In the genomic region with DNA sequence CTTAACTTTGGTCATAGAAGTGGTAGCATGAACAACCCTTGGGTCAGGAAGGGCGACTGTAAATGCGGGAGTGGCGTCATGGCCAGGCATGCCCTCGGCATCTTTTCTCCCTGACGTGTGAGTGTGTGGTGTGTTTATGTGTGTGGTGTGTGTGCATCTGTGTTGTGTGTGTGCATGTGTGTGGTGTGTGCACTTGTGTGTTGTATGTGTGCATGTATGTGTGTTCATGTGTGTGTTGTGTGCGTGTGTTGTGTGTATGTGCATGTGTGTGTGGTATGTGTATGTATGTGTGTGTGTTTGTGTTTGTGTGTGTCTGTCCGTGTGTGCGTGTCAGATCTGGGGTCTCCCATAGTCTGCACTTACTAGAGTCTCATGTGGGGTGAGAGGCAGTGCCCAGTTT, we compare ENCODE assay signal across 1 cellular context.
A peak's percentile ranks its signal among the peaks of the same experiment; 100 is the strongest.
TF ChIP-seq lines count a peak whose summit lies in the region.

No MANE protein-coding gene starts in this region.

TF ChIP-seq in HEK293, 187 proteins besides CTCF, POLR2A, EP300 and RAD21:
- TF ChIP-seq, protein P1, sequence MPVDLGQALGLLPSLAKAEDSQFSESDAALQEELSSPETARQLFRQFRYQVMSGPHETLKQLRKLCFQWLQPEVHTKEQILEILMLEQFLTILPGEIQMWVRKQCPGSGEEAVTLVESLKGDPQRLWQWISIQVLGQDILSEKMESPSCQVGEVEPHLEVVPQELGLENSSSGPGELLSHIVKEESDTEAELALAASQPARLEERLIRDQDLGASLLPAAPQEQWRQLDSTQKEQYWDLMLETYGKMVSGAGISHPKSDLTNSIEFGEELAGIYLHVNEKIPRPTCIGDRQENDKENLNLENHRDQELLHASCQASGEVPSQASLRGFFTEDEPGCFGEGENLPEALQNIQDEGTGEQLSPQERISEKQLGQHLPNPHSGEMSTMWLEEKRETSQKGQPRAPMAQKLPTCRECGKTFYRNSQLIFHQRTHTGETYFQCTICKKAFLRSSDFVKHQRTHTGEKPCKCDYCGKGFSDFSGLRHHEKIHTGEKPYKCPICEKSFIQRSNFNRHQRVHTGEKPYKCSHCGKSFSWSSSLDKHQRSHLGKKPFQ (tag by site-specific recombination; IDR thresholded peaks at IDR 0.05) = peak; percentile 56; the same call in 1 of the 2 replicates
- TF ChIP-seq, protein P2, sequence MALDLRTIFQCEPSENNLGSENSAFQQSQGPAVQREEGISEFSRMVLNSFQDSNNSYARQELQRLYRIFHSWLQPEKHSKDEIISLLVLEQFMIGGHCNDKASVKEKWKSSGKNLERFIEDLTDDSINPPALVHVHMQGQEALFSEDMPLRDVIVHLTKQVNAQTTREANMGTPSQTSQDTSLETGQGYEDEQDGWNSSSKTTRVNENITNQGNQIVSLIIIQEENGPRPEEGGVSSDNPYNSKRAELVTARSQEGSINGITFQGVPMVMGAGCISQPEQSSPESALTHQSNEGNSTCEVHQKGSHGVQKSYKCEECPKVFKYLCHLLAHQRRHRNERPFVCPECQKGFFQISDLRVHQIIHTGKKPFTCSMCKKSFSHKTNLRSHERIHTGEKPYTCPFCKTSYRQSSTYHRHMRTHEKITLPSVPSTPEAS (tag by site-specific recombination; IDR thresholded peaks at IDR 0.05) = peak; percentile 94
